1 cellular context compared by ENCODE assay signal in the genomic region with DNA sequence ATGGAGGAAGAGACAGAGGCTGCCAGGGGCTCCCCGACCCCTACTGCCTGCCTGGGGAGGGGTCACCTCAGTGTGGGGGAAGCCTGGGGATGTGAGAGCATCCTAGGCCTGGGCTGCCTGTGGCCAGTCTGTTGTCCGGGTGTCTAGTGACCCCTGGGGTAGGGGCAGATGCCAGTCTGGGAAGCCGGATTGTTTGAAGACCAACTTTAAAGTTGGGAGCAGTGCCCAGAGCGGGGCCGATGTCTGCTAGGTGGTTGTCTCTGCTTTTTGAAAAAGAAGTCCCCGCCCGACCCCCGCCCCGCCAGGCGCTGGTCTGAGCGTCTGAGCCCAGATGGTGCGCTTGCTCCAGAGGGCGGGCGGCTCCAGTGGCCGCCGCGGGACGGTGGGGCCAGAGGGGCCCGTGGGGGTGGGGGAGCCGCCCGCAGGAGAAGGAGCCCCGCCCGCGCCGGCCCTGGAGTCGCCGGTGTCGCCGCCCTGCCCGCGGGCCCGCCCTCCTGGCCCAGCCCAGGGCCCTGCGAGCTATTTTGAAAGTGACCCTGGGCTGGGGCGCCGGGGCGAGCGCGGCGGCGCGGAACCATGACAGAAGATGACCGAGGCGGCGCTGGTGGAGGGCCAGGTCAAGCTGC.
TF ChIP-seq lines count a peak whose summit lies in the region.

A gene with protein sequence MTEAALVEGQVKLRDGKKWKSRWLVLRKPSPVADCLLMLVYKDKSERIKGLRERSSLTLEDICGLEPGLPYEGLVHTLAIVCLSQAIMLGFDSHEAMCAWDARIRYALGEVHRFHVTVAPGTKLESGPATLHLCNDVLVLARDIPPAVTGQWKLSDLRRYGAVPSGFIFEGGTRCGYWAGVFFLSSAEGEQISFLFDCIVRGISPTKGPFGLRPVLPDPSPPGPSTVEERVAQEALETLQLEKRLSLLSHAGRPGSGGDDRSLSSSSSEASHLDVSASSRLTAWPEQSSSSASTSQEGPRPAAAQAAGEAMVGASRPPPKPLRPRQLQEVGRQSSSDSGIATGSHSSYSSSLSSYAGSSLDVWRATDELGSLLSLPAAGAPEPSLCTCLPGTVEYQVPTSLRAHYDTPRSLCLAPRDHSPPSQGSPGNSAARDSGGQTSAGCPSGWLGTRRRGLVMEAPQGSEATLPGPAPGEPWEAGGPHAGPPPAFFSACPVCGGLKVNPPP (plus strand): TSS at position 517 of the 626 bp plus-strand sequence. CDS start 70 bp downstream, at position 587.

TF ChIP-seq in HCT116, 20 proteins besides CTCF, POLR2A, EP300 and RAD21 (continued from another document):
- TF ChIP-seq, protein P1, sequence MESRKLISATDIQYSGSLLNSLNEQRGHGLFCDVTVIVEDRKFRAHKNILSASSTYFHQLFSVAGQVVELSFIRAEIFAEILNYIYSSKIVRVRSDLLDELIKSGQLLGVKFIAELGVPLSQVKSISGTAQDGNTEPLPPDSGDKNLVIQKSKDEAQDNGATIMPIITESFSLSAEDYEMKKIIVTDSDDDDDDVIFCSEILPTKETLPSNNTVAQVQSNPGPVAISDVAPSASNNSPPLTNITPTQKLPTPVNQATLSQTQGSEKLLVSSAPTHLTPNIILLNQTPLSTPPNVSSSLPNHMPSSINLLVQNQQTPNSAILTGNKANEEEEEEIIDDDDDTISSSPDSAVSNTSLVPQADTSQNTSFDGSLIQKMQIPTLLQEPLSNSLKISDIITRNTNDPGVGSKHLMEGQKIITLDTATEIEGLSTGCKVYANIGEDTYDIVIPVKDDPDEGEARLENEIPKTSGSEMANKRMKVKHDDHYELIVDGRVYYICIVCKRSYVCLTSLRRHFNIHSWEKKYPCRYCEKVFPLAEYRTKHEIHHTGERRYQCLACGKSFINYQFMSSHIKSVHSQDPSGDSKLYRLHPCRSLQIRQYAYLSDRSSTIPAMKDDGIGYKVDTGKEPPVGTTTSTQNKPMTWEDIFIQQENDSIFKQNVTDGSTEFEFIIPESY (IDR thresholded peaks at IDR 0.05; ENCODE audit: extremely low read depth, insufficient replicate concordance, low read length), result no peak
- TF ChIP-seq, protein P2, sequence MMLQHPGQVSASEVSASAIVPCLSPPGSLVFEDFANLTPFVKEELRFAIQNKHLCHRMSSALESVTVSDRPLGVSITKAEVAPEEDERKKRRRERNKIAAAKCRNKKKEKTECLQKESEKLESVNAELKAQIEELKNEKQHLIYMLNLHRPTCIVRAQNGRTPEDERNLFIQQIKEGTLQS (IDR thresholded peaks at IDR 0.05), result no peak
- TF ChIP-seq JUND (IDR thresholded peaks at IDR 0.05), result no peak
